In the genomic region with DNA sequence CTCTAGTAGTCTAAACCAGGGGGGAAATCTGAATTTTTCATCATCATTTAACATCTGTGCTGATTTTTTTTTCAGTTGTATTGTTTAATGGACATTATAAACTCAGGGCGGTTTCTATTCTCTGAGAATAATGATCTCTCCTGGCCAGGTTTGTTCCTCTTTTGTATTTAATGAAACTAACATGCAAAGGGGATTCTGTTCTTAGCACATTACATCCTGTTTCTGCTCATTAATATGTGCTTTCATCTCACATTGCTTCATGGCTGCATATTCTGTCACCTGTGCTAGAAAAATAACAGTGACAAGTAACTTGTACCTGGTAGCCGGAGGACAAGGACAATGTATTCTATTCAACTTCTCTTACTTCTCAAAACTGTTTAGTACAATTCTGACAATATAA, we compare ENCODE assay signal across 1 cellular context.
TF ChIP-seq lines count a peak whose summit lies in the region.

No MANE protein-coding gene starts in this region.

TF ChIP-seq in GM12891, 5 proteins besides CTCF, POLR2A, EP300 and RAD21:
- TF ChIP-seq POU2F2 (IDR thresholded peaks at IDR 0.05; ENCODE audit: low read depth, low read length) (no peak), SPI1 (IDR thresholded peaks at IDR 0.05; ENCODE audit: low read depth, low read length) (no peak), TAF1 (IDR thresholded peaks at IDR 0.05; ENCODE audit: low read depth, low read length) (no peak), PAX5 (IDR thresholded peaks at IDR 0.05; ENCODE audit: insufficient read depth, low read length, severe bottlenecking) (no peak), POLR2AphosphoS5 (IDR thresholded peaks at IDR 0.05; ENCODE audit: low read depth, low read length) (no peak)
